Comparison of ENCODE assay signal across 8 cellular contexts in the genomic region with DNA sequence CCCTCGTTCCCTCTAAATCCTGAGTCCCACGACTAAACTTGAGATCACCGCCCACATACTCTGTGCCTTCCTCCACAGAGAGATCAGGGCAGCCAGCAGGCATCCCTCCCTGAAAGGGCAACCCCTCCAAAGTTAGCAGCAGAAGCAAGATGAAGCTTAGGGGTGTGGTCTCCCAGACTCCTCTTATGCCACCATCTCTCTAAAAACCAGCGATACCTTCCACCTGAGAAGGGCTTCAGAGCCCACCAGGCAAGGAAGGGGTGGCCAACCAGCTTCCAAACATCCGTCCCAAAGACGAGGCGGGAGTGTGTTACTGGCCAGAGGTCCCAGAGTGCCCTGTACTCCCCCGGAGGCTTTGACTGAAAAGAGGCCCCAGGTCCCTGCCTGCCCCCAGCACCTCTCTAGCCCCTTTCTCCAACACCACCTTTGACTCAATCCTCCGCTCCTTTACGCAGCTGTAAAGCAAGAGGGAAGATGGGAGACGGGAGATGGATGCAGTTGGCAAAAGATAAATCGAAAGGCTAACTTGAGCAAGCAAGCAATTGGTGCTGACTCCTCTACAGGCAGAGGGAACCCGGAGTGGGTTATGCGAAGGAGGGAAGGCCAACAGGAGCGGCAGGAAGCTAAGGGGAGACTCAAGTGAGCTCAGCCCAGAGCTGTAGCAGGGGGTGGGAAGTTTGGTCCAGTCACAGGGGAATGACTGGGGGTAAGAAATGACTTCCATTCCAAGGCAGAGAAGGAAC. TPM values are rescaled to one million over a fixed set of nuclear protein-coding genes. Genes with fewer than 3 reads are reported as not detected.
DNase-seq lines count a peak whose midpoint lies in the region; ATAC-seq, FAIRE-seq and TF ChIP-seq lines count a peak whose summit lies in the region.

No MANE protein-coding gene starts in this region.

- peak overlapping the region; percentile 40 for H3K56ac ChIP-seq in H1 (replicated peaks; ENCODE audit: insufficient read length, low read depth, low read length)

- no peaks in the 10 kb centered on the region for H3K9me3 ChIP-seq in H1 (ENCODE audit: insufficient read depth in 2 of 2, low read depth in 1 of 2, low read length in 1 of 2)

- TF ChIP-seq CTCF in RWPE1 (conservative IDR thresholded peaks at IDR 0.05; ENCODE audit: low read depth) (no peak), H1 (IDR thresholded peaks at IDR 0.05; ENCODE audit: control extremely low read depth in 1 of 3, insufficient read depth in 1 of 3, low read depth in 1 of 3, low read length in 3 of 3) (no peak), neural crest cell (conservative IDR thresholded peaks at IDR 0.05) (no peak)

- H2AK5ac ChIP-seq in H1 (ENCODE audit: low read depth, low read length) = peak overlapping the region; percentile 2; the same call in 1 of the 2 replicates

- H3K27me3 ChIP-seq in H1 (replicated peaks in 1 of 4; ENCODE audit: control insufficient read depth in 3 of 4, extremely low read depth in 1 of 4, insufficient read depth in 3 of 4, low read length in 3 of 4) = no peaks in the 10 kb centered on the region

- no peak for TF ChIP-seq RAD21 in H1 (IDR thresholded peaks at IDR 0.05 in 1 of 2, conservative IDR thresholded peaks at IDR 0.05 in 1 of 2; ENCODE audit: low read depth in 2 of 2, low read length in 2 of 2)

- H3K9ac ChIP-seq in H1 (replicated peaks in 1 of 4; ENCODE audit: extremely low read depth in 1 of 4, low read depth in 3 of 4, low read length in 3 of 4) = peak overlapping the region in 2 of 4 experiments; percentile 32 to 66; a peak in 4 of 7 replicates

- peak overlapping the region; percentile 15 for H2BK120ac ChIP-seq in H1 (replicated peaks; ENCODE audit: low read depth, low read length)

- peak overlapping the region; percentile 85 for H3K27ac Mint-ChIP-seq in activated CD4-positive, alpha-beta T cell treated with anti-CD3 and anti-CD28 coated beads, Interleukin-2, amount 10 ng/mL, durations not matched to agents 7 days and 5 days
- H3K27ac Mint-ChIP-seq in neural crest cell (ENCODE audit: unreplicated experiment) = peak overlapping the region; percentile 64

- no peaks in the 10 kb centered on the region for H3K27me3 Mint-ChIP-seq in activated CD4-positive, alpha-beta T cell treated with anti-CD3 and anti-CD28 coated beads, Interleukin-2, amount 10 ng/mL, durations not matched to agents 7 days and 5 days
- H3K27me3 Mint-ChIP-seq in neural crest cell (ENCODE audit: low read depth) = no peaks in the 10 kb centered on the region

- H3K36me3 Mint-ChIP-seq in activated CD4-positive, alpha-beta T cell treated with anti-CD3 and anti-CD28 coated beads, Interleukin-2, amount 10 ng/mL, durations not matched to agents 7 days and 5 days (ENCODE audit: low read depth) = peaks cover 8% of the 10 kb centered on the region
- peaks cover 3% of the 10 kb centered on the region for H3K36me3 Mint-ChIP-seq in neural crest cell (ENCODE audit: low read depth)

- H3K4me3 ChIP-seq in H1 (ENCODE audit: extremely low read depth in 1 of 4, insufficient read depth in 2 of 4, low read depth in 3 of 4, low read length in 4 of 4) = peak overlapping the region; percentile 76 to 92 (median 80)

- H3K79me1 ChIP-seq in H1 (ENCODE audit: low read depth, low read length) = peaks cover 12% of the 10 kb centered on the region

- peaks cover 0 to 46% of the 10 kb centered on the region in 2 experiments; a peak in 3 of 4 replicates for H3K79me2 ChIP-seq in H1 (ENCODE audit: control insufficient read depth in 1 of 2, insufficient read depth in 2 of 2, low read length in 2 of 2)

- H3K23me2 ChIP-seq in H1 (ENCODE audit: low read depth, low read length) = peaks cover 11% of the 10 kb centered on the region

- H2BK5ac ChIP-seq in H1 (ENCODE audit: low read depth, low read length) = peak overlapping the region; percentile 61; the same call in 1 of the 2 replicates

- H3K4me1 ChIP-seq in H1 (replicated peaks in 1 of 4; ENCODE audit: control insufficient read depth in 3 of 4, insufficient read depth in 4 of 4, low read length in 3 of 4) = peaks cover 11 to 27% (median 18%) of the 10 kb centered on the region in 4 experiments

- peaks cover 38% of the 10 kb centered on the region for H3K4me1 Mint-ChIP-seq in activated CD4-positive, alpha-beta T cell treated with anti-CD3 and anti-CD28 coated beads, Interleukin-2, amount 10 ng/mL, durations not matched to agents 7 days and 5 days
- peaks cover 53% of the 10 kb centered on the region for H3K4me1 Mint-ChIP-seq in neural crest cell

- no peak overlapping the region for H3K23ac ChIP-seq in H1 (ENCODE audit: insufficient read length)

- H3K36me3 ChIP-seq in H1 (ENCODE audit: control insufficient read depth in 2 of 4, insufficient read depth in 4 of 4, low read length in 3 of 4) = peaks cover 0 to 5% (median 0%) of the 10 kb centered on the region in 4 experiments; a peak in 3 of 8 replicates

- 34% methylated on average over 14 of the region's 15 CpGs; no CpG with 5 or more reads in 1 of the 2 experiments for WGBS in H1 (ENCODE audit: extremely low coverage in 1 of 2, insufficient coverage in 1 of 2, insufficient read length in 1 of 2, insufficient replicate concordance in 2 of 2, low coverage in 1 of 2, low lambda C conversion rate in 2 of 2, missing lambda C conversion rate in 1 of 2), 2 experiments

- no peak overlapping the region for H3K14ac ChIP-seq in H1 (ENCODE audit: insufficient read length)

- H4K5ac ChIP-seq in H1 (ENCODE audit: insufficient read length, low read depth, low read length) = peak overlapping the region; percentile 25

- H4K20me1 ChIP-seq in H1 (replicated peaks in 1 of 2; ENCODE audit: control insufficient read depth in 1 of 2, insufficient read depth in 2 of 2, low read length in 2 of 2) = no peaks in the 10 kb centered on the region

- H2AFZ ChIP-seq in H1 (ENCODE audit: low read length) = no peak overlapping the region

- POLR2A ChIA-PET in activated CD4-positive, alpha-beta T cell treated with anti-CD3 and anti-CD28 coated beads, Interleukin-2, amount 10 ng/mL, durations not matched to agents 7 days and 5 days (lab: Charles Lee) = no interaction called here
- POLR2A ChIA-PET in RWPE1 (lab: Yijun Ruan, JAX; ENCODE audit: low non-redundant PET) (interaction anchor here (2.3 kb wide), 1 partner anchor 57 kb away, joined by 11 read pairs; no protein-coding TSS in a partner anchor), H1 (lab: Charles Lee; ENCODE audit: partially characterized antibody) (interaction anchor here (0.5 to 3.6 kb wide), 14 partner anchors 10 to 454 kb away, joined by 3 to 22 read pairs (median 4); a partner anchor contains a TSS), HEK293T (lab: Yijun Ruan, JAX) (interaction anchor here (1.0 to 3.5 kb wide), 7 partner anchors 10 to 85 kb away, joined by 3 to 27 read pairs (median 5); a partner anchor contains a TSS)

- peak overlapping the region; percentile 80 for H3K27ac ChIP-seq in RWPE1
- H3K27ac ChIP-seq in H1 (ENCODE audit: low read depth, low read length) = no peak overlapping the region

- H4K91ac ChIP-seq in H1 (replicated peaks; ENCODE audit: insufficient read length, low read length) = peak overlapping the region; percentile 2

- no peak for ATAC-seq in GM21786 (IDR thresholded peaks at IDR 0.05; ENCODE audit: unreplicated experiment)

- peak overlapping the region; percentile 68 for H3K18ac ChIP-seq in H1 (ENCODE audit: extremely low read depth, low read length)

- no peak for DNase-seq in activated CD4-positive, alpha-beta T cell treated with anti-CD3 and anti-CD28 coated beads, Interleukin-2, amount 10 ng/mL, durations not matched to agents 7 days and 5 days
- DNase-seq in activated CD4-positive, alpha-beta T cell treated with anti-CD3 and anti-CD28 coated beads, Interleukin-2, amount 50 U/mL, for 1 hour = no peak
- DNase-seq in RWPE1 (ENCODE audit: low spot score) (no peak), H1 (ENCODE audit: low read depth in 1 of 2, low spot score in 2 of 2) (peak in 1 of 2 experiments; percentile 63), neural crest cell (ENCODE audit: low read depth, low spot score) (no peak), NCI-H128 (lab: John Stamatoyannopoulos, UW; ENCODE audit: unreplicated experiment) (no peak), HEK293T (ENCODE audit: extremely low spot score) (no peak)

- TF ChIP-seq POLR2A in H1 (IDR thresholded peaks at IDR 0.05; ENCODE audit: control extremely low read depth in 1 of 2, low read depth in 2 of 2, low read length in 2 of 2) = no peak

- no peak overlapping the region for H3K4ac ChIP-seq in H1 (replicated peaks; ENCODE audit: insufficient read length, low read depth, low read length)

- H2BK20ac ChIP-seq in H1 (ENCODE audit: low read length) = 0 out of 2 replicates have a peak overlapping the region, but pooled peaks have one; percentile 23

- peak overlapping the region; percentile 91 to 98 for H3K4me2 ChIP-seq in H1 (ENCODE audit: insufficient read depth in 1 of 2, low read depth in 2 of 2, low read length in 2 of 2)

- peak overlapping the region; percentile 22; the same call in 1 of the 2 replicates for H2BK12ac ChIP-seq in H1 (ENCODE audit: low read depth, low read length)

- no peak for FAIRE-seq in H1 (lab: Jason Lieb, UNC)

- no peak for TF ChIP-seq EP300 in H1 (IDR thresholded peaks at IDR 0.05; ENCODE audit: borderline replicate concordance in 1 of 2, low read depth in 2 of 2, low read length in 2 of 2)

- no peak overlapping the region for H4K8ac ChIP-seq in H1 (ENCODE audit: extremely low read depth, insufficient read depth, low read length)

- H3K9me3 Mint-ChIP-seq in activated CD4-positive, alpha-beta T cell treated with anti-CD3 and anti-CD28 coated beads, Interleukin-2, amount 10 ng/mL, durations not matched to agents 7 days and 5 days = no peaks in the 10 kb centered on the region
- no peaks in the 10 kb centered on the region for H3K9me3 Mint-ChIP-seq in neural crest cell

- peak overlapping the region; percentile 86 for H3K4me3 Mint-ChIP-seq in activated CD4-positive, alpha-beta T cell treated with anti-CD3 and anti-CD28 coated beads, Interleukin-2, amount 10 ng/mL, durations not matched to agents 7 days and 5 days
- peak overlapping the region; percentile 92 for H3K4me3 Mint-ChIP-seq in neural crest cell

- CTCF ChIA-PET in activated CD4-positive, alpha-beta T cell treated with anti-CD3 and anti-CD28 coated beads, Interleukin-2, amount 10 ng/mL, durations not matched to agents 7 days and 5 days (lab: Charles Lee) = interaction anchor here (0.6 to 1.6 kb wide), 8 partner anchors 16 to 58 kb away, joined by 3 to 6 read pairs (median 3); no protein-coding TSS in a partner anchor
- CTCF ChIA-PET in RWPE1 (lab: Yijun Ruan, JAX) (interaction anchor here (0.5 to 1.3 kb wide), 4 partner anchors 13 to 87 kb away, joined by 3 to 5 read pairs (median 5); no protein-coding TSS in a partner anchor), H1 (lab: Charles Lee; ENCODE audit: partially characterized antibody) (interaction anchor here (0.8 to 4.2 kb wide), 9 partner anchors 16 to 59 kb away, joined by 3 to 37 read pairs (median 5); a partner anchor contains a TSS), HEK293T (lab: Yijun Ruan, JAX) (interaction anchor here (1.8 kb wide), 1 partner anchor 16 kb away, joined by 7 read pairs; a partner anchor contains a TSS)

- peak overlapping the region; percentile 3; the same call in 1 of the 2 replicates for H2BK15ac ChIP-seq in H1 (ENCODE audit: low read length)

RNA-seq across cellular contexts. Expression of a gene that starts 1.1 kb away (rescaled TPM):
- total RNA-seq in activated CD4-positive, alpha-beta T cell treated with anti-CD3 and anti-CD28 coated beads, Interleukin-2, amount 10 ng/mL, durations not matched to agents 7 days and 5 days = 10 to 100 TPM; 24.5 to 25.6 TPM
- 39.3 and 39.7 TPM in 2 replicates for total RNA-seq in H1 (2021; fragmentation: NEBNext Ultra II Directional; extraction: Animal tissue kit (Norgen Biotek cat#: 25700))
- polyA plus RNA-seq in H1 (2011; rRNA removed) = 14.4 and 30.5 TPM in 2 replicates
- 16.9 TPM for polyA plus RNA-seq in H1 (2011; cell fraction: cytosol; rRNA removed)
- polyA plus RNA-seq in H1 (2011; cell fraction: nucleus; rRNA removed) = 28.1 TPM
- polyA plus RNA-seq in H1 (2012, experiment 1 of 2) = 19.3 to 24.6 TPM (median 22.0 TPM) in 4 replicates
- polyA plus RNA-seq in H1 (2012, experiment 2 of 2) = 19.9 TPM
- 26.7 TPM for polyA plus RNA-seq in H1 (2013, experiment 1 of 2)
- polyA plus RNA-seq in H1 (2013, experiment 2 of 2) = 27.0 TPM
- polyA minus RNA-seq in H1 (2011; rRNA and poly(A)+ RNA removed) = 33.4 and 49.9 TPM in 2 replicates
- polyA minus RNA-seq in H1 (2011; cell fraction: cytosol; rRNA and poly(A)+ RNA removed) = 43.4 TPM
- 43.8 TPM for polyA minus RNA-seq in H1 (2011; cell fraction: nucleus; rRNA and poly(A)+ RNA removed)
- 37.5 and 41.8 TPM in 2 replicates for total RNA-seq in neural crest cell

RNA-seq across cellular contexts. Expression of a gene that starts 16.6 kb away (rescaled TPM):
- total RNA-seq in activated CD4-positive, alpha-beta T cell treated with anti-CD3 and anti-CD28 coated beads, Interleukin-2, amount 10 ng/mL, durations not matched to agents 7 days and 5 days = 10 to 100 TPM; 16.8 to 18.8 TPM
- total RNA-seq in H1 (2021; fragmentation: NEBNext Ultra II Directional; extraction: Animal tissue kit (Norgen Biotek cat#: 25700)) = 3.4 and 4.6 TPM in 2 replicates
- polyA plus RNA-seq in H1 (2011; rRNA removed) = 5.1 and 5.5 TPM in 2 replicates
- polyA plus RNA-seq in H1 (2011; cell fraction: cytosol; rRNA removed) = 4.4 TPM
- 16.1 TPM for polyA plus RNA-seq in H1 (2011; cell fraction: nucleus; rRNA removed)
- polyA plus RNA-seq in H1 (2012, experiment 1 of 2) = 4.1 to 5.8 TPM (median 4.7 TPM) in 4 replicates
- 3.7 TPM for polyA plus RNA-seq in H1 (2012, experiment 2 of 2)
- polyA plus RNA-seq in H1 (2013, experiment 1 of 2) = 2.4 TPM
- polyA plus RNA-seq in H1 (2013, experiment 2 of 2) = 2.2 TPM
- polyA minus RNA-seq in H1 (2011; rRNA and poly(A)+ RNA removed) = 3.7 and 3.9 TPM in 2 replicates
- polyA minus RNA-seq in H1 (2011; cell fraction: cytosol; rRNA and poly(A)+ RNA removed) = 5.1 TPM
- polyA minus RNA-seq in H1 (2011; cell fraction: nucleus; rRNA and poly(A)+ RNA removed) = 3.6 TPM
- total RNA-seq in neural crest cell = 14.8 and 15.2 TPM in 2 replicates
